In genomic region chr15:100905855-100906254, GRCh38 we compare ENCODE assay signal across 18 cellular contexts.
"Had no signal": no experiment of that assay in that cellular context is flagged by ENCODE, and none has a peak within 500 bp of the region (broad histone marks: within the 10 kb centered on the region; RNA-seq: fewer than 3 reads in every experiment).

No MANE protein-coding gene starts in this region.

- ATAC-seq: activated T-cell treated with anti-CD3 and anti-CD28 coated beads, Interleukin-2, amount 50 U/mL, for 4 hours; left lung had no signal

- H3K4me3 Mint-ChIP-seq: activated naive CD8-positive, alpha-beta T cell; activated T-cell treated with anti-CD3 and anti-CD28 coated beads, Interleukin-2, amount 50 U/mL, for 4 hours; nephron had no signal

- H3K4me3 ChIP-seq: left lung, ovary, SK-N-MC, stomach, thoracic aorta had no signal

- H3K9me3 ChIP-seq: left lung, ovary, stomach, thoracic aorta had no signal

- DNase-seq: activated CD4-positive, alpha-beta T cell treated with anti-CD3 and anti-CD28 coated beads, Interleukin-2, amount 50 U/mL, for 48 hours; activated CD4-positive, CD25-positive, alpha-beta regulatory T cell treated with anti-CD3 and anti-CD28 coated beads, Interleukin-2, amount 50 U/mL, for 72 hours; activated gamma-delta T cell; activated T-cell treated with anti-CD3 and anti-CD28 coated beads, Interleukin-2, amount 50 U/mL, for 4 hours; amygdala; foreskin melanocyte; head of caudate nucleus; left lung; mesenchymal stem cell; stimulated activated CD4-positive, alpha-beta T cell treated with anti-CD3 and anti-CD28 coated beads, Interleukin-15, amount 100 ng/mL, for 24 hours; T-helper 1 cell had no signal

- H3K27me3 ChIP-seq: left lung, ovary, stomach had no signal

- FAIRE-seq: islet of Langerhans had no signal

- H3K36me3 ChIP-seq: left lung, ovary, thoracic aorta had no signal

- H3K27ac Mint-ChIP-seq: activated naive CD8-positive, alpha-beta T cell had no signal

- H3K36me3 Mint-ChIP-seq: activated naive CD8-positive, alpha-beta T cell had no signal

- H3K27ac ChIP-seq: left lung, ovary, SK-N-MC, stomach, thoracic aorta had no signal

- H3K9me3 Mint-ChIP-seq: activated T-cell treated with anti-CD3 and anti-CD28 coated beads, Interleukin-2, amount 50 U/mL, for 4 hours; nephron had no signal
